Comparison of ENCODE assay signal across 2 cellular contexts in the genomic region with DNA sequence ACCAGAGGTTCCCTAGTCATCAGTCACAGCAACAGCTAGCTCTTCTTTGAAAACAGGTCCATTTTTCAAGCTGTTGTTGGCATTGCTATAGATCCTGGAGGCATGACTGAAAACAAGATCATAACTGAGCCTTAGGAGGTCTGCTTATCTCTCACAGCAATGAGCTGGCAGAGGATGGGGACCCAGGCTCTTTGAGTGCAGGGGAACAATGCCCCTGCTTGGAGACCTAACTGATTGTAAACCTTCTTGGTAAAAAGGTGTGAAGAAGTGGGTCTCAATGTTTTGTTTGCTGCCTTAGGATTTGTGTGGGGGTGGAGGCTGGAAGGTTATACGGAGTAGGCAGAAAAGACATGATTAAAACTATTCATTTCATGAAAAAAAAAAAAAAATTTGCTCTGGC.
TF ChIP-seq lines count a peak whose summit lies in the region.

No MANE protein-coding gene starts in this region.

TF ChIP-seq in HEK293, 187 proteins besides CTCF, POLR2A, EP300 and RAD21 (continued from another document):
- TF ChIP-seq SCRT1 (tag by site-specific recombination; IDR thresholded peaks at IDR 0.05; ENCODE audit: borderline replicate concordance), result peak; percentile 42; the same call in 1 of the 2 replicates
- no peak for TF ChIP-seq MYNN (tag by site-specific recombination; IDR thresholded peaks at IDR 0.05; ENCODE audit: borderline replicate concordance)
- peak; percentile 39; the same call in 1 of the 2 replicates for TF ChIP-seq SCRT2 (tag by site-specific recombination; IDR thresholded peaks at IDR 0.05)

TF ChIP-seq in H1, 55 proteins besides CTCF, POLR2A, EP300 and RAD21 (continued from another document):
- no peak for TF ChIP-seq KDM4A (IDR thresholded peaks at IDR 0.05; ENCODE audit: low read depth, low read length, severe bottlenecking)
- no peak for TF ChIP-seq SAP30 (IDR thresholded peaks at IDR 0.05; ENCODE audit: insufficient read depth, insufficient replicate concordance, low read length)
- TF ChIP-seq SIN3A (conservative IDR thresholded peaks at IDR 0.05 in 1 of 2, IDR thresholded peaks at IDR 0.05 in 1 of 2; ENCODE audit: low read depth in 1 of 2, low read length in 2 of 2), result no peak
- no peak for TF ChIP-seq TEAD4 (IDR thresholded peaks at IDR 0.05; ENCODE audit: low read depth, low read length)
TF ChIP-seq in H1: peak in this region for 0.
